ENCODE assay signal across 9 cellular contexts in genomic region chr1:243313635-243314536, GRCh38. TPM values are rescaled to one million over a fixed set of nuclear protein-coding genes. Genes with fewer than 3 reads are reported as not detected.
DNase-seq lines count a peak whose midpoint lies in the region; ATAC-seq and TF ChIP-seq lines count a peak whose summit lies in the region.
"Had no signal": no experiment of that assay in that cellular context is flagged by ENCODE, and none has a peak within 500 bp of the region (broad histone marks: within the 10 kb centered on the region; RNA-seq: fewer than 3 reads in every experiment).

No MANE protein-coding gene starts in this region.

- H3K27me3 ChIP-seq in upper lobe of right lung (no peaks in the 10 kb centered on the region), GM23248 (replicated peaks; ENCODE audit: insufficient read depth) (no peaks in the 10 kb centered on the region)

- H3K9me2 ChIP-seq in GM23248 (ENCODE audit: insufficient read depth), result no peaks in the 10 kb centered on the region

- H3K79me2 ChIP-seq in GM23248 (ENCODE audit: insufficient read depth), result no peaks in the 10 kb centered on the region; the same call in 1 of the 2 replicates

- H3K4me3 Mint-ChIP-seq in endothelial cell (ENCODE audit: unreplicated experiment), result no peak overlapping the region
- H3K4me3 Mint-ChIP-seq: activated T-helper 1 cell treated with anti-CD3 and anti-CD28 coated beads, Interleukin-12 subunit alpha, Interleukin-12 subunit beta, Interleukin-2, Interleukin-4 antibody, amounts not matched to agents 30 ng/mL and 10 ng/mL and 1 ng/mL, durations not matched to agents 14 hours and 24 hours and 36 hours had no signal

- H3K9me3 Mint-ChIP-seq in endothelial cell (ENCODE audit: unreplicated experiment), result no peaks in the 10 kb centered on the region
- H3K9me3 Mint-ChIP-seq: activated T-helper 1 cell treated with anti-CD3 and anti-CD28 coated beads, Interleukin-12 subunit alpha, Interleukin-12 subunit beta, Interleukin-2, Interleukin-4 antibody, amounts not matched to agents 30 ng/mL and 10 ng/mL and 1 ng/mL, durations not matched to agents 14 hours and 24 hours and 36 hours had no signal

- H3K27me3 Mint-ChIP-seq in endothelial cell (ENCODE audit: unreplicated experiment), result no peaks in the 10 kb centered on the region

- no peak for TF ChIP-seq CTCF in upper lobe of right lung (IDR thresholded peaks at IDR 0.05)
- no peak for TF ChIP-seq CTCF in endothelial cell (IDR thresholded peaks at IDR 0.05; ENCODE audit: unreplicated experiment)

- intact Hi-C loops in Right ventricle myocardium superior (cut with DNase I) (no loop called here), left cardiac atrium (cut with DNase I) (no loop called here), upper lobe of right lung (cut with DNase I) (no loop called here)

- no peaks in the 10 kb centered on the region for H3F3A ChIP-seq in GM23248 (ENCODE audit: insufficient read depth)

- H4K20me1 ChIP-seq in GM23248 (ENCODE audit: insufficient read depth), result no peaks in the 10 kb centered on the region

- no peak overlapping the region for H3K9ac ChIP-seq in GM23248

- in situ Hi-C loops in GM23248 (cut with MboI), result loop anchor here (10.0 to 25.0 kb wide), 2 partner anchors 849 to 1302 kb away; no protein-coding TSS in a partner anchor

- H3K4me1 ChIP-seq in upper lobe of right lung (peaks cover 23% of the 10 kb centered on the region), GM23248 (ENCODE audit: insufficient read depth) (peaks cover 13% of the 10 kb centered on the region)

- DNase-seq in Right ventricle myocardium superior (no peak), left cardiac atrium (no peak), NCI-H1694 treated with DMSO at 0.1 percent for 48 hours (lab: John Stamatoyannopoulos, UW) (peak; percentile 99), upper lobe of right lung (no peak), endothelial cell (ENCODE audit: low spot score) (no peak), GM23248 (no peak), NCI-H187 treated with DMSO at 0.1 percent for 48 hours (lab: John Stamatoyannopoulos, UW) (no peak)

- H3K4me2 ChIP-seq in GM23248 (ENCODE audit: unreplicated experiment), result no peak overlapping the region

- H3K4me1 Mint-ChIP-seq in endothelial cell (ENCODE audit: unreplicated experiment), result peaks cover 9% of the 10 kb centered on the region

- peaks cover 15% of the 10 kb centered on the region for H3K36me3 Mint-ChIP-seq in endothelial cell (ENCODE audit: low read depth, unreplicated experiment)

- WGBS in GM23248 (ENCODE audit: low coverage in 1 of 2, low lambda C conversion rate in 2 of 2, missing lambda C conversion rate in 2 of 2), 2 experiments, result 89 to 92% methylated on average over 6 of the region's 6 CpGs

- ATAC-seq in Right ventricle myocardium superior (ENCODE audit: poor library complexity) (peak; percentile 38), left cardiac atrium (no peak), HG02759 (IDR thresholded peaks at IDR 0.05; ENCODE audit: unreplicated experiment) (peak; percentile 78), upper lobe of right lung (no peak)

- H3K4me3 ChIP-seq in upper lobe of right lung (no peak overlapping the region), GM23248 (no peak overlapping the region)

- H3K9me3 ChIP-seq in upper lobe of right lung (no peaks in the 10 kb centered on the region), GM23248 (ENCODE audit: low read depth) (no peaks in the 10 kb centered on the region)

- H2AFZ ChIP-seq in GM23248, result no peak overlapping the region

- H3K36me3 ChIP-seq in upper lobe of right lung (peaks cover 36% of the 10 kb centered on the region), GM23248 (ENCODE audit: low read depth) (peaks cover 13% of the 10 kb centered on the region)

- H3K27ac Mint-ChIP-seq in endothelial cell (ENCODE audit: unreplicated experiment), result no peak overlapping the region
- H3K27ac Mint-ChIP-seq: activated T-helper 1 cell treated with anti-CD3 and anti-CD28 coated beads, Interleukin-12 subunit alpha, Interleukin-12 subunit beta, Interleukin-2, Interleukin-4 antibody, amounts not matched to agents 30 ng/mL and 10 ng/mL and 1 ng/mL, durations not matched to agents 14 hours and 24 hours and 36 hours had no signal

- H3K27ac ChIP-seq in upper lobe of right lung (peak overlapping the region; percentile 0), GM23248 (no peak overlapping the region)

RNA-seq across cellular contexts. Expression of gene SDCCAG8, which starts 58.0 kb away (rescaled TPM):
- 16.5 TPM for total RNA-seq in Right ventricle myocardium superior
- total RNA-seq in left cardiac atrium, result 10 to 100 TPM; 22.5 to 23.8 TPM
- total RNA-seq in upper lobe of right lung, result 71.9 TPM
- total RNA-seq in endothelial cell (ENCODE audit: unreplicated experiment), result 41.9 TPM
- 29.4 and 69.4 TPM in 2 replicates for total RNA-seq in GM23248 (2014; rRNA removed; shearing (Covaris generic))
- 41.9 and 45.3 TPM in 2 replicates for polyA plus RNA-seq in GM23248 (2016; fragmentation: Nextera tagmentation; extraction: Ambion mirVana)

RNA-seq across cellular contexts. Expression of gene CEP170, which starts 58.8 kb away (rescaled TPM):
- total RNA-seq in Right ventricle myocardium superior (45.0 TPM), left cardiac atrium (10 to 100 TPM; 40.7 to 40.8 TPM), upper lobe of right lung (86.5 TPM), endothelial cell (ENCODE audit: unreplicated experiment) (168 TPM)
- 81.0 and 89.8 TPM in 2 replicates for total RNA-seq in GM23248 (2014; rRNA removed; shearing (Covaris generic))
- 55.4 and 56.7 TPM in 2 replicates for polyA plus RNA-seq in GM23248 (2016; fragmentation: Nextera tagmentation; extraction: Ambion mirVana)

Comparison
In these comparisons a context has a peak if more than half of its experiments do, and no peak if none do; other contexts are left out.
1. ATAC-seq: peak in Right ventricle myocardium superior (single experiment) and HG02759 (single experiment); none in left cardiac atrium (0 of 2) and upper lobe of right lung (single experiment).